ENCODE assay signal across 23 cellular contexts in the genomic region with DNA sequence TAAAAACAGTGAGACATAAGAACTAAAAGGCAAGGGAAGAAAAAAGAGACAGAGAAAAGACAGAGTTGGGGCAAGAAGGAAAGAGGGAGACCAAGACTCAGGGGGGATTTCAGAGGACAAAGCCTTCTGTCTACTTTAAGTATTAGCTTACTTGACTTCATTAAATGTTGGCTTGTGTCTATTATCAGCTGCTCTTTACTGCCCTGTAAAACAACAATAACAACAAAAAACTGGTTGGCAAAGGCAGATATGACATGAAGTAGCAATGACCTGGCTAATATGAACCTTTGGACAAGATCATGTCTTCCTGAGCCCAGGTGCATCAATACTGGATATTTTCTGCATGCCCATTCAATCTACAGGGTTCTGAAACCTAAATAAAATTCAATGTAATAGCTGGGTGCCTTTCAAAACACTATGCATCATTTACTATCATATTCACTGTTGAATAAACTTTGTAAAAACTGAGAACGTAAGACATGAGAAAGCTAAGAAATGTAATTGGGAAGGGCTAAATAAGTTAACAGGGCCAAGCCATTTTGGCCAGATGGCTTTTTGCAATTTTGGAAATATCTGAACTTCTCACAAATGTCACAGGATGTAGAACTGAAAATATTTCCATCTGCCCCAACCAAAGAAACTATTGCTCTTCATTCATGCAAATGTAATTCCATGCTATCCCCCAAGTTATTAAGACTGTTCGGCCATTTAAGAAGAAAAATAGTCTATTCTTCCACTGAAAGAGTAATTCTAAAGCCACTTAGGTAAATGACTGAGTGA. TPM values are rescaled to one million over a fixed set of nuclear protein-coding genes. Genes with fewer than 3 reads are reported as not detected.
A peak's percentile ranks its signal among the peaks of the same experiment; 100 is the strongest.
DNase-seq lines count a peak whose midpoint lies in the region; TF ChIP-seq lines count a peak whose summit lies in the region.
"Had no signal": no experiment of that assay in that cellular context is flagged by ENCODE, and none has a peak within 500 bp of the region (broad histone marks: within the 10 kb centered on the region; RNA-seq: fewer than 3 reads in every experiment).

No MANE protein-coding gene starts in this region.

- no peaks in the 10 kb centered on the region for H3K27me3 ChIP-seq in ACC112 (ENCODE audit: insufficient read depth, low read length)
- H3K27me3 ChIP-seq in CD8-positive, alpha-beta memory T cell (ENCODE audit: insufficient read depth, low read length, poor library complexity, severe bottlenecking) = no peaks in the 10 kb centered on the region
- no peaks in the 10 kb centered on the region for H3K27me3 ChIP-seq in CD4-positive, alpha-beta memory T cell (ENCODE audit: insufficient read depth, low read length)
- H3K27me3 ChIP-seq: BLaER1 treated with 17β-estradiol and CSF1 and Interleukin-3, amounts not matched to agents 10 nM and 100 nM; Peyer's patch had no signal

- CTCF ChIA-PET in CD8-positive, alpha-beta memory T cell (lab: Charles Lee) = no interaction called here
- CTCF ChIA-PET in CD4-positive, alpha-beta memory T cell (lab: Charles Lee; ENCODE audit: partially characterized antibody) = no interaction called here

- no peak overlapping the region for H3K4me3 ChIP-seq in ACC112 (ENCODE audit: low read depth, low read length)
- H3K4me3 ChIP-seq in CD8-positive, alpha-beta memory T cell (ENCODE audit: low read length) = no peak overlapping the region
- no peak overlapping the region for H3K4me3 ChIP-seq in CD4-positive, alpha-beta memory T cell (ENCODE audit: low read length in 2 of 2)
- H3K4me3 ChIP-seq: BLaER1 treated with 17β-estradiol and CSF1 and Interleukin-3, amounts not matched to agents 10 nM and 100 nM; K562; Peyer's patch had no signal

- H2AFZ ChIP-seq in ACC112 (ENCODE audit: low read length, unreplicated experiment) = peak overlapping the region; percentile 44

- no peaks in the 10 kb centered on the region for H3K36me3 Mint-ChIP-seq in CD8-positive, alpha-beta memory T cell
- peaks cover 12% of the 10 kb centered on the region for H3K36me3 Mint-ChIP-seq in activated naive CD8-positive, alpha-beta T cell treated with anti-CD3 and anti-CD28 coated beads for 36 hours
- no peaks in the 10 kb centered on the region for H3K36me3 Mint-ChIP-seq in mesothelial cell of epicardium
- peaks cover 0 to 2% of the 10 kb centered on the region in 2 donors for H3K36me3 Mint-ChIP-seq in CD4-positive, alpha-beta memory T cell
- H3K36me3 Mint-ChIP-seq: CD8-positive, alpha-beta T cell had no signal

- H3K79me2 ChIP-seq in ACC112 (ENCODE audit: control insufficient read depth, insufficient read depth, low read length, unreplicated experiment) = no peaks in the 10 kb centered on the region

- intact Hi-C loops in CD4-positive, alpha-beta memory T cell (cut with micrococcal nuclease) = no loop called here

- H3K27me3 Mint-ChIP-seq in CD8-positive, alpha-beta memory T cell = no peaks in the 10 kb centered on the region
- no peaks in the 10 kb centered on the region for H3K27me3 Mint-ChIP-seq in activated naive CD8-positive, alpha-beta T cell treated with anti-CD3 and anti-CD28 coated beads for 36 hours
- no peaks in the 10 kb centered on the region for H3K27me3 Mint-ChIP-seq in mesothelial cell of epicardium (ENCODE audit: low read depth)
- no peaks in the 10 kb centered on the region for H3K27me3 Mint-ChIP-seq in CD4-positive, alpha-beta memory T cell

- H3K4me1 ChIP-seq in ACC112 (ENCODE audit: control insufficient read depth, insufficient read depth, low read length, unreplicated experiment) = peaks cover 31% of the 10 kb centered on the region
- peaks cover 19% of the 10 kb centered on the region for H3K4me1 ChIP-seq in CD8-positive, alpha-beta memory T cell (ENCODE audit: insufficient read depth, low read length)
- peaks cover 19% of the 10 kb centered on the region for H3K4me1 ChIP-seq in CD4-positive, alpha-beta memory T cell (ENCODE audit: insufficient read depth, low read length)

- no peak for DNase-seq in CD8-positive, alpha-beta memory T cell
- DNase-seq in activated naive CD8-positive, alpha-beta T cell treated with anti-CD3 and anti-CD28 coated beads for 36 hours = no peak
- DNase-seq in mesothelial cell of epicardium (ENCODE audit: low spot score in 2 of 2, unreplicated experiment in 2 of 2) (no peak), kidney glomerular epithelial cell (lab: John Stamatoyannopoulos, UW) (no peak), NCI-H774 (lab: John Stamatoyannopoulos, UW) (no peak)
- DNase-seq in CD4-positive, alpha-beta memory T cell = no peak
- DNase-seq: ACHN; Calu3; CD8-positive, alpha-beta T cell; DMS153; H7; NCI-H1092 treated with DMSO at 0.1 percent for 48 hours; NCI-H1436 treated with DMSO at 0.1 percent for 48 hours; NCI-H2029; NCI-H345; NCI-H524; NCI-H82; Peyer's patch had no signal

- no peaks in the 10 kb centered on the region for H3K9me3 ChIP-seq in CD8-positive, alpha-beta memory T cell (ENCODE audit: low read length)
- H3K9me3 ChIP-seq in CD4-positive, alpha-beta memory T cell (ENCODE audit: control insufficient read depth in 1 of 2, low read length in 2 of 2) = no peaks in the 10 kb centered on the region
- H3K9me3 ChIP-seq: BLaER1 treated with 17β-estradiol and CSF1 and Interleukin-3, amounts not matched to agents 10 nM and 100 nM; Peyer's patch had no signal

- H3K4me1 Mint-ChIP-seq in CD8-positive, alpha-beta memory T cell = peaks cover 17 to 22% (median 20%) of the 10 kb centered on the region in 3 donors
- H3K4me1 Mint-ChIP-seq in activated naive CD8-positive, alpha-beta T cell treated with anti-CD3 and anti-CD28 coated beads for 36 hours = peaks cover 34% of the 10 kb centered on the region
- peaks cover 13% of the 10 kb centered on the region for H3K4me1 Mint-ChIP-seq in mesothelial cell of epicardium
- H3K4me1 Mint-ChIP-seq in CD4-positive, alpha-beta memory T cell = peaks cover 13 to 22% (median 20%) of the 10 kb centered on the region in 4 donors

- H3K27ac ChIP-seq in ACC112 (ENCODE audit: low read depth, low read length) = no peak overlapping the region
- H3K27ac ChIP-seq in CD8-positive, alpha-beta memory T cell (ENCODE audit: low read depth, low read length) = no peak overlapping the region
- no peak overlapping the region for H3K27ac ChIP-seq in CD4-positive, alpha-beta memory T cell (ENCODE audit: low read depth, low read length)
- H3K27ac ChIP-seq: Peyer's patch had no signal

- TF ChIP-seq CTCF in mesothelial cell of epicardium (IDR thresholded peaks at IDR 0.05; ENCODE audit: unreplicated experiment) = no peak

- no peak overlapping the region for H3K4me3 Mint-ChIP-seq in CD8-positive, alpha-beta memory T cell
- peak overlapping the region; percentile 11 for H3K4me3 Mint-ChIP-seq in activated naive CD8-positive, alpha-beta T cell treated with anti-CD3 and anti-CD28 coated beads for 36 hours
- H3K4me3 Mint-ChIP-seq in mesothelial cell of epicardium = no peak overlapping the region
- no peak overlapping the region for H3K4me3 Mint-ChIP-seq in CD4-positive, alpha-beta memory T cell
- H3K4me3 Mint-ChIP-seq: CD8-positive, alpha-beta T cell had no signal

- peak overlapping the region in 6 of 8 donors; percentile 6 to 71 (median 12) for H3K27ac Mint-ChIP-seq in CD8-positive, alpha-beta memory T cell
- H3K27ac Mint-ChIP-seq in activated naive CD8-positive, alpha-beta T cell treated with anti-CD3 and anti-CD28 coated beads for 36 hours = peak overlapping the region; percentile 84
- peak overlapping the region; percentile 3 for H3K27ac Mint-ChIP-seq in mesothelial cell of epicardium
- H3K27ac Mint-ChIP-seq in CD4-positive, alpha-beta memory T cell = peak overlapping the region in 3 of 7 donors; percentile 51 to 68 (median 61)
- H3K27ac Mint-ChIP-seq: CD8-positive, alpha-beta T cell had no signal

- POLR2A ChIA-PET in CD8-positive, alpha-beta memory T cell (lab: Charles Lee) = no interaction called here
- POLR2A ChIA-PET in CD4-positive, alpha-beta memory T cell (lab: Charles Lee; ENCODE audit: partially characterized antibody) = interaction anchor here (1.5 kb wide), 1 partner anchor 23 kb away, joined by 3 read pairs; no protein-coding TSS in a partner anchor

- H3K9me3 Mint-ChIP-seq in CD8-positive, alpha-beta memory T cell = no peaks in the 10 kb centered on the region
- H3K9me3 Mint-ChIP-seq in activated naive CD8-positive, alpha-beta T cell treated with anti-CD3 and anti-CD28 coated beads for 36 hours = no peaks in the 10 kb centered on the region
- no peaks in the 10 kb centered on the region for H3K9me3 Mint-ChIP-seq in mesothelial cell of epicardium
- H3K9me3 Mint-ChIP-seq in CD4-positive, alpha-beta memory T cell = no peaks in the 10 kb centered on the region
- H3K9me3 Mint-ChIP-seq: CD8-positive, alpha-beta T cell had no signal

- no peaks in the 10 kb centered on the region for H3K36me3 ChIP-seq in ACC112 (ENCODE audit: insufficient read depth, low read length)
- H3K36me3 ChIP-seq in CD8-positive, alpha-beta memory T cell (ENCODE audit: insufficient read depth, low read length) = no peaks in the 10 kb centered on the region
- H3K36me3 ChIP-seq in CD4-positive, alpha-beta memory T cell (ENCODE audit: insufficient read depth, low read length) = no peaks in the 10 kb centered on the region
- H3K36me3 ChIP-seq: BLaER1 treated with 17β-estradiol and CSF1 and Interleukin-3, amounts not matched to agents 10 nM and 100 nM; Peyer's patch had no signal

RNA-seq across cellular contexts. Expression of a gene that starts 49.4 kb away (rescaled TPM):
- 100 to 1,000 TPM in 1 of 2 experiments, 10 to 100 TPM in 1; 91.4 to 101 TPM for total RNA-seq in CD8-positive, alpha-beta memory T cell
- 18.8 TPM for polyA plus RNA-seq in CD8-positive, alpha-beta memory T cell
- 10 to 100 TPM; 89.3 to 93.6 TPM for total RNA-seq in activated naive CD8-positive, alpha-beta T cell treated with anti-CD3 and anti-CD28 coated beads for 36 hours
- total RNA-seq in mesothelial cell of epicardium = 8.7 to 10.1 TPM (median 9.4 TPM) in 3 replicates
- 10 to 100 TPM; 41.5 to 42.7 TPM for total RNA-seq in CD4-positive, alpha-beta memory T cell
- 10 to 100 TPM; 10.8 to 12.9 TPM for polyA plus RNA-seq in CD4-positive, alpha-beta memory T cell
- total RNA-seq: Calu3, OCI-LY7 had no signal
- polyA plus RNA-seq: HepG2 had no signal
